8 cellular contexts compared by ENCODE assay signal in the genomic region with DNA sequence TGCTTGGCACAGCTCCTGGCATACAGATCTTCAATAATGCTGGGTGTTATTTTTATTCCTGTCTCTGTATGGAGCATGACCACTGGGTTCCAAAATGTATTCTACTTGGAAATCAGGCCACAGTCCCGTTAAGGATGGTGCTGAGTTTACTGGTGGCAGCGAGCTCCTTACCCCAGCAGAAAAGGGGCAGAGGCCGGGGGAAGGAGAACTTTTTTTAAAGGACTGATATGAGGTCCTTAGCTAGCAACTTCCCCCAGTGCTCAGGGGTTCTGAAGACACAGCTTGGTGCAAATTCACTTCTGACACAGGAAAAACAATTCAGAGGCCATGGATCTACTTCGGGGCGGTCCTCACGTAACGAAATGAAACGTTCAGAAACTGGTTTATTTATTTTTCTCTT. TPM values are rescaled to one million over a fixed set of nuclear protein-coding genes. Genes with fewer than 3 reads are reported as not detected.
A peak's percentile ranks its signal among the peaks of the same experiment; 100 is the strongest.
DNase-seq lines count a peak whose midpoint lies in the region; ATAC-seq and TF ChIP-seq lines count a peak whose summit lies in the region.

No MANE protein-coding gene starts in this region.

- peak overlapping the region; percentile 81 to 97 (median 93) for H3K4me3 ChIP-seq in skin epidermis

- no peaks in the 10 kb centered on the region for H3K9me3 Mint-ChIP-seq in WTC11

- peak overlapping the region; percentile 85 for H3K4me3 Mint-ChIP-seq in WTC11

- TF ChIP-seq CTCF in WTC11 (IDR thresholded peaks at IDR 0.05), result no peak

- no peaks in the 10 kb centered on the region; the same call in 1 of the 2 replicates for H3K27me3 Mint-ChIP-seq in WTC11 (ENCODE audit: low read depth)

- peak overlapping the region; percentile 92 to 100 (median 97) for H3K27ac ChIP-seq in skin epidermis

- CTCF ChIA-PET in WTC11 (lab: Charles Lee), result interaction anchor here (1.1 to 3.3 kb wide), 3 partner anchors 39 to 799 kb away, joined by 3 to 22 read pairs (median 4); a partner anchor contains a TSS

- ATAC-seq in Right ventricle myocardium superior (ENCODE audit: poor library complexity) (peak; percentile 24), Right ventricle myocardium inferior (no peak), WTC11 (no peak), left ventricle myocardium superior (peak; percentile 23), GM18868 (IDR thresholded peaks at IDR 0.05; ENCODE audit: unreplicated experiment) (no peak)

- intact Hi-C loops in Right ventricle myocardium superior (cut with DNase I), result no loop called here
- intact Hi-C loops in Right ventricle myocardium inferior (cut with DNase I), result no loop called here
- intact Hi-C loops in left ventricle myocardium superior (cut with micrococcal nuclease), result no loop called here

- peaks cover 24% of the 10 kb centered on the region for H3K4me1 Mint-ChIP-seq in WTC11

- DNase-seq in Right ventricle myocardium superior, result no peak
- no peak for DNase-seq in Right ventricle myocardium inferior (ENCODE audit: missing footprints)
- no peak for DNase-seq in WTC11 (ENCODE audit: low spot score)
- DNase-seq in left ventricle myocardium superior, result no peak
- no peak for DNase-seq in DMS153 (lab: John Stamatoyannopoulos, UW)
- DNase-seq in A172 (ENCODE audit: low spot score), result no peak

- peaks cover 11% of the 10 kb centered on the region for H3K36me3 Mint-ChIP-seq in WTC11

- H3K27ac Mint-ChIP-seq in WTC11, result peak overlapping the region; percentile 89; the same call in 1 of the 2 replicates

- POLR2A ChIA-PET in WTC11 (lab: Charles Lee), result interaction anchor here (0.8 to 1.5 kb wide), 5 partner anchors 8 to 802 kb away, joined by 3 to 5 read pairs (median 3); no protein-coding TSS in a partner anchor

TF ChIP-seq in WTC11, 78 proteins besides CTCF, POLR2A, EP300 and RAD21:
- no peak for TF ChIP-seq ELF4 (CRISPR knock-in tag; IDR thresholded peaks at IDR 0.05; ENCODE audit: low read depth)
- TF ChIP-seq, protein P1, sequence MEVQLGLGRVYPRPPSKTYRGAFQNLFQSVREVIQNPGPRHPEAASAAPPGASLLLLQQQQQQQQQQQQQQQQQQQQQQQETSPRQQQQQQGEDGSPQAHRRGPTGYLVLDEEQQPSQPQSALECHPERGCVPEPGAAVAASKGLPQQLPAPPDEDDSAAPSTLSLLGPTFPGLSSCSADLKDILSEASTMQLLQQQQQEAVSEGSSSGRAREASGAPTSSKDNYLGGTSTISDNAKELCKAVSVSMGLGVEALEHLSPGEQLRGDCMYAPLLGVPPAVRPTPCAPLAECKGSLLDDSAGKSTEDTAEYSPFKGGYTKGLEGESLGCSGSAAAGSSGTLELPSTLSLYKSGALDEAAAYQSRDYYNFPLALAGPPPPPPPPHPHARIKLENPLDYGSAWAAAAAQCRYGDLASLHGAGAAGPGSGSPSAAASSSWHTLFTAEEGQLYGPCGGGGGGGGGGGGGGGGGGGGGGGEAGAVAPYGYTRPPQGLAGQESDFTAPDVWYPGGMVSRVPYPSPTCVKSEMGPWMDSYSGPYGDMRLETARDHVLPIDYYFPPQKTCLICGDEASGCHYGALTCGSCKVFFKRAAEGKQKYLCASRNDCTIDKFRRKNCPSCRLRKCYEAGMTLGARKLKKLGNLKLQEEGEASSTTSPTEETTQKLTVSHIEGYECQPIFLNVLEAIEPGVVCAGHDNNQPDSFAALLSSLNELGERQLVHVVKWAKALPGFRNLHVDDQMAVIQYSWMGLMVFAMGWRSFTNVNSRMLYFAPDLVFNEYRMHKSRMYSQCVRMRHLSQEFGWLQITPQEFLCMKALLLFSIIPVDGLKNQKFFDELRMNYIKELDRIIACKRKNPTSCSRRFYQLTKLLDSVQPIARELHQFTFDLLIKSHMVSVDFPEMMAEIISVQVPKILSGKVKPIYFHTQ (CRISPR knock-in tag; IDR thresholded peaks at IDR 0.05), result no peak
- no peak for TF ChIP-seq ZNF263 (CRISPR knock-in tag; IDR thresholded peaks at IDR 0.05; ENCODE audit: low read depth)
- TF ChIP-seq, protein P2, sequence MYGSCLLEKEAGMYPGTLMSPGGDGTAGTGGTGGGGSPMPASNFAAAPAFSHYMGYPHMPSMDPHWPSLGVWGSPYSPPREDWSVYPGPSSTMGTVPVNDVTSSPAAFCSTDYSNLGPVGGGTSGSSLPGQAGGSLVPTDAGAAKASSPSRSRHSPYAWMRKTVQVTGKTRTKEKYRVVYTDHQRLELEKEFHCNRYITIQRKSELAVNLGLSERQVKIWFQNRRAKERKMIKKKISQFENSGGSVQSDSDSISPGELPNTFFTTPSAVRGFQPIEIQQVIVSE (CRISPR knock-in tag; IDR thresholded peaks at IDR 0.05; ENCODE audit: borderline replicate concordance), result no peak
- TF ChIP-seq JAZF1 (CRISPR knock-in tag; IDR thresholded peaks at IDR 0.05), result no peak
- TF ChIP-seq PRRX2 (CRISPR knock-in tag; IDR thresholded peaks at IDR 0.05), result no peak
- TF ChIP-seq ZNF396 (CRISPR knock-in tag; IDR thresholded peaks at IDR 0.05; ENCODE audit: borderline replicate concordance), result no peak
- TF ChIP-seq ZBTB21 (CRISPR knock-in tag; IDR thresholded peaks at IDR 0.05; ENCODE audit: borderline replicate concordance), result no peak
- no peak for TF ChIP-seq JUN (CRISPR knock-in tag; IDR thresholded peaks at IDR 0.05)
- no peak for TF ChIP-seq TEAD1 (CRISPR knock-in tag; IDR thresholded peaks at IDR 0.05)
- no peak for TF ChIP-seq CBFB (CRISPR knock-in tag; IDR thresholded peaks at IDR 0.05; ENCODE audit: low read depth)
- TF ChIP-seq, protein P3, sequence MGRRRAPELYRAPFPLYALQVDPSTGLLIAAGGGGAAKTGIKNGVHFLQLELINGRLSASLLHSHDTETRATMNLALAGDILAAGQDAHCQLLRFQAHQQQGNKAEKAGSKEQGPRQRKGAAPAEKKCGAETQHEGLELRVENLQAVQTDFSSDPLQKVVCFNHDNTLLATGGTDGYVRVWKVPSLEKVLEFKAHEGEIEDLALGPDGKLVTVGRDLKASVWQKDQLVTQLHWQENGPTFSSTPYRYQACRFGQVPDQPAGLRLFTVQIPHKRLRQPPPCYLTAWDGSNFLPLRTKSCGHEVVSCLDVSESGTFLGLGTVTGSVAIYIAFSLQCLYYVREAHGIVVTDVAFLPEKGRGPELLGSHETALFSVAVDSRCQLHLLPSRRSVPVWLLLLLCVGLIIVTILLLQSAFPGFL (CRISPR knock-in tag; IDR thresholded peaks at IDR 0.05; ENCODE audit: borderline replicate concordance), result no peak
- TF ChIP-seq, protein P4, sequence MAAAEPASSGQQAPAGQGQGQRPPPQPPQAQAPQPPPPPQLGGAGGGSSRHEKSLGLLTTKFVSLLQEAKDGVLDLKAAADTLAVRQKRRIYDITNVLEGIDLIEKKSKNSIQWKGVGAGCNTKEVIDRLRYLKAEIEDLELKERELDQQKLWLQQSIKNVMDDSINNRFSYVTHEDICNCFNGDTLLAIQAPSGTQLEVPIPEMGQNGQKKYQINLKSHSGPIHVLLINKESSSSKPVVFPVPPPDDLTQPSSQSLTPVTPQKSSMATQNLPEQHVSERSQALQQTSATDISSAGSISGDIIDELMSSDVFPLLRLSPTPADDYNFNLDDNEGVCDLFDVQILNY (CRISPR knock-in tag; IDR thresholded peaks at IDR 0.05), result no peak
- TF ChIP-seq, protein P5, sequence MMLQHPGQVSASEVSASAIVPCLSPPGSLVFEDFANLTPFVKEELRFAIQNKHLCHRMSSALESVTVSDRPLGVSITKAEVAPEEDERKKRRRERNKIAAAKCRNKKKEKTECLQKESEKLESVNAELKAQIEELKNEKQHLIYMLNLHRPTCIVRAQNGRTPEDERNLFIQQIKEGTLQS (CRISPR knock-in tag; conservative IDR thresholded peaks at IDR 0.05), result no peak
- no peak for TF ChIP-seq ATF1 (CRISPR knock-in tag; IDR thresholded peaks at IDR 0.05)
- no peak for TF ChIP-seq FOXJ3 (CRISPR knock-in tag; IDR thresholded peaks at IDR 0.05; ENCODE audit: borderline replicate concordance)
- no peak for TF ChIP-seq ZNF219 (CRISPR knock-in tag; IDR thresholded peaks at IDR 0.05; ENCODE audit: borderline replicate concordance)

RNA-seq across cellular contexts. Expression of a gene that starts 0.9 kb away (rescaled TPM):
- total RNA-seq in Right ventricle myocardium superior (45.5 TPM), Right ventricle myocardium inferior (46.3 TPM), WTC11 (2021) (20.6 to 22.4 TPM (median 20.9 TPM) in 3 replicates), left ventricle myocardium superior (50.3 TPM)
- total RNA-seq in A172 (2014; rRNA removed; shearing (Covaris generic)), result 41.4 and 41.5 TPM in 2 replicates

RNA-seq across cellular contexts. Expression of a gene that starts 29.8 kb away (rescaled TPM):
- total RNA-seq in Right ventricle myocardium superior (not detected), Right ventricle myocardium inferior (not detected), WTC11 (2021) (not detected in 3 replicates), left ventricle myocardium superior (not detected)
- not detected in 2 replicates for total RNA-seq in A172 (2014; rRNA removed; shearing (Covaris generic))

Comparison
In these comparisons a context has a peak if more than half of its experiments do, and no peak if none do; other contexts are left out.
1. ATAC-seq: peak in Right ventricle myocardium superior (single experiment) and left ventricle myocardium superior (single experiment); none in Right ventricle myocardium inferior (single experiment), WTC11 (single experiment) and GM18868 (single experiment).